Comparison of ENCODE assay signal across 2 cellular contexts in genomic region chr7:158546214-158546613, GRCh38.
TF ChIP-seq lines count a peak whose summit lies in the region.

No MANE protein-coding gene starts in this region.

TF ChIP-seq in HepG2, 621 proteins besides CTCF, POLR2A, EP300 and RAD21:
- TF ChIP-seq ZNF782 (CRISPR knock-in tag; IDR thresholded peaks at IDR 0.05; ENCODE audit: borderline replicate concordance) (no peak), ZNF160 (CRISPR knock-in tag; IDR thresholded peaks at IDR 0.05) (no peak)
- TF ChIP-seq, protein P1, sequence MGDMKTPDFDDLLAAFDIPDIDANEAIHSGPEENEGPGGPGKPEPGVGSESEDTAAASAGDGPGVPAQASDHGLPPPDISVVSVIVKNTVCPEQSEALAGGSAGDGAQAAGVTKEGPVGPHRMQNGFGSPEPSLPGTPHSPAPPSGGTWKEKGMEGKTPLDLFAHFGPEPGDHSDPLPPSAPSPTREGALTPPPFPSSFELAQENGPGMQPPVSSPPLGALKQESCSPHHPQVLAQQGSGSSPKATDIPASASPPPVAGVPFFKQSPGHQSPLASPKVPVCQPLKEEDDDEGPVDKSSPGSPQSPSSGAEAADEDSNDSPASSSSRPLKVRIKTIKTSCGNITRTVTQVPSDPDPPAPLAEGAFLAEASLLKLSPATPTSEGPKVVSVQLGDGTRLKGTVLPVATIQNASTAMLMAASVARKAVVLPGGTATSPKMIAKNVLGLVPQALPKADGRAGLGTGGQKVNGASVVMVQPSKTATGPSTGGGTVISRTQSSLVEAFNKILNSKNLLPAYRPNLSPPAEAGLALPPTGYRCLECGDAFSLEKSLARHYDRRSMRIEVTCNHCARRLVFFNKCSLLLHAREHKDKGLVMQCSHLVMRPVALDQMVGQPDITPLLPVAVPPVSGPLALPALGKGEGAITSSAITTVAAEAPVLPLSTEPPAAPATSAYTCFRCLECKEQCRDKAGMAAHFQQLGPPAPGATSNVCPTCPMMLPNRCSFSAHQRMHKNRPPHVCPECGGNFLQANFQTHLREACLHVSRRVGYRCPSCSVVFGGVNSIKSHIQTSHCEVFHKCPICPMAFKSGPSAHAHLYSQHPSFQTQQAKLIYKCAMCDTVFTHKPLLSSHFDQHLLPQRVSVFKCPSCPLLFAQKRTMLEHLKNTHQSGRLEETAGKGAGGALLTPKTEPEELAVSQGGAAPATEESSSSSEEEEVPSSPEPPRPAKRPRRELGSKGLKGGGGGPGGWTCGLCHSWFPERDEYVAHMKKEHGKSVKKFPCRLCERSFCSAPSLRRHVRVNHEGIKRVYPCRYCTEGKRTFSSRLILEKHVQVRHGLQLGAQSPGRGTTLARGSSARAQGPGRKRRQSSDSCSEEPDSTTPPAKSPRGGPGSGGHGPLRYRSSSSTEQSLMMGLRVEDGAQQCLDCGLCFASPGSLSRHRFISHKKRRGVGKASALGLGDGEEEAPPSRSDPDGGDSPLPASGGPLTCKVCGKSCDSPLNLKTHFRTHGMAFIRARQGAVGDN (CRISPR knock-in tag; IDR thresholded peaks at IDR 0.05): 0 out of 2 replicates have a peak, but pooled peaks have one; percentile 5
TF ChIP-seq in HepG2: peak in this region for 1.

TF ChIP-seq in H1, 55 proteins besides CTCF, POLR2A, EP300 and RAD21:
- TF ChIP-seq GABPA (IDR thresholded peaks at IDR 0.05; ENCODE audit: borderline replicate concordance, insufficient read depth, low read length): no peak
- TF ChIP-seq SIX5 (IDR thresholded peaks at IDR 0.05; ENCODE audit: low read depth, low read length): no peak
TF ChIP-seq in H1: peak in this region for 0.
